32 cellular contexts compared by ENCODE assay signal in the genomic region with DNA sequence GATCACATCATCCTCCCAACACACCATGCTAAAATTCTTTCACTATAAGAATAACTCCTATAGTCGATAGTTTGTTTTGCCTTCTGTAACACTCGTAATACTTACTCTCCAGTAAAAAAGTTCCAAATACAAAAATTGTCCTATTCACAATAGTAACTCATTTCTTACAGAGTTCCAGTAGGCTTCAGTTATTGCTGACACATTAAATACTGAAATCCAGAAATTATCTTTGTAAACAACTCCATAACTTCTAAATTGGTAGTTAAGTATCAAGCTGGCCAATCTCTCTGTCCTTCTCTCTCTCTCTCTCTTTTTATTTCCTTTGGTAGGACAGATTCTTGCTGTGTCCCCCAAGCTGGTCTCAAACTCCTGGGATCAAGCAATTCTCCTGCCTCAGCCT. TPM values are rescaled to one million over a fixed set of nuclear protein-coding genes. Genes with fewer than 3 reads are reported as not detected.
DNase-seq lines count a peak whose midpoint lies in the region; ATAC-seq, FAIRE-seq and TF ChIP-seq lines count a peak whose summit lies in the region.
"Had no signal": no experiment of that assay in that cellular context is flagged by ENCODE, and none has a peak within 500 bp of the region (broad histone marks: within the 10 kb centered on the region; RNA-seq: fewer than 3 reads in every experiment).

No MANE protein-coding gene starts in this region.

- H3K9me3 ChIP-seq in HepG2 (ENCODE audit: low read length) (no peaks in the 10 kb centered on the region), right lobe of liver (no peaks in the 10 kb centered on the region), OCI-LY3 (ENCODE audit: insufficient read depth, low read length) (no peaks in the 10 kb centered on the region), H1 (ENCODE audit: insufficient read depth in 2 of 2, low read depth in 1 of 2, low read length in 1 of 2) (no peaks in the 10 kb centered on the region), tibial nerve (no peaks in the 10 kb centered on the region)
- H3K9me3 ChIP-seq: BE2C, BLaER1 had no signal

- H3K23me2 ChIP-seq in H1 (ENCODE audit: low read depth, low read length): no peaks in the 10 kb centered on the region

- intact Hi-C loops in HepG2 (cut with micrococcal nuclease; ENCODE audit: unreplicated experiment): no loop called here
- intact Hi-C loops in right lobe of liver (cut with DNase I): no loop called here

- H3K36me3 ChIP-seq in HepG2 (replicated peaks in 1 of 2; ENCODE audit: control insufficient read depth in 1 of 2, insufficient read depth in 2 of 2, low read length in 2 of 2) (no peaks in the 10 kb centered on the region), right lobe of liver (no peaks in the 10 kb centered on the region), OCI-LY3 (replicated peaks; ENCODE audit: low read depth, low read length) (no peaks in the 10 kb centered on the region), H1 (ENCODE audit: control insufficient read depth in 2 of 4, insufficient read depth in 4 of 4, low read length in 3 of 4) (no peaks in the 10 kb centered on the region), tibial nerve (no peaks in the 10 kb centered on the region)
- H3K36me3 ChIP-seq: BE2C, BLaER1 had no signal

- CTCF ChIA-PET in HepG2 (lab: Yijun Ruan, JAX; ENCODE audit: low intra/inter-chr PET ratio, low total read pairs) (no interaction called here), H1 (lab: Charles Lee; ENCODE audit: partially characterized antibody) (interaction anchor here (1.3 kb wide), 1 partner anchor 9 kb away, joined by 3 read pairs; no protein-coding TSS in a partner anchor)

- no peaks in the 10 kb centered on the region for H4K20me1 ChIP-seq in HepG2 (ENCODE audit: insufficient read depth, low read length)
- no peaks in the 10 kb centered on the region for H4K20me1 ChIP-seq in OCI-LY3 (ENCODE audit: insufficient read depth, low read length)
- no peaks in the 10 kb centered on the region for H4K20me1 ChIP-seq in H1 (replicated peaks in 1 of 2; ENCODE audit: control insufficient read depth in 1 of 2, insufficient read depth in 2 of 2, low read length in 2 of 2)
- H4K20me1 ChIP-seq: BLaER1 had no signal

- no peak overlapping the region for H2BK20ac ChIP-seq in H1 (ENCODE audit: low read length)

- H3K27me3 ChIP-seq in HepG2 (ENCODE audit: control insufficient read depth in 1 of 2, insufficient read depth in 2 of 2, low read length in 2 of 2): no peaks in the 10 kb centered on the region
- H3K27me3 ChIP-seq in right lobe of liver: no peaks in the 10 kb centered on the region
- no peaks in the 10 kb centered on the region for H3K27me3 ChIP-seq in OCI-LY3 (ENCODE audit: low read depth, low read length)
- no peaks in the 10 kb centered on the region for H3K27me3 ChIP-seq in H1 (replicated peaks in 1 of 4; ENCODE audit: control insufficient read depth in 3 of 4, extremely low read depth in 1 of 4, insufficient read depth in 3 of 4, low read length in 3 of 4)
- H3K27me3 ChIP-seq in tibial nerve: no peaks in the 10 kb centered on the region
- H3K27me3 ChIP-seq: BLaER1 had no signal

- no peak overlapping the region for H3K18ac ChIP-seq in H1 (ENCODE audit: extremely low read depth, low read length)

- H3K14ac ChIP-seq in H1 (ENCODE audit: insufficient read length): no peak overlapping the region

- POLR2A ChIA-PET in HepG2 (lab: Yijun Ruan, JAX): no interaction called here
- POLR2A ChIA-PET in H1 (lab: Charles Lee; ENCODE audit: partially characterized antibody): interaction anchor here (1.2 kb wide), 1 partner anchor 57 kb away, joined by 3 read pairs; no protein-coding TSS in a partner anchor

- H2BK12ac ChIP-seq in H1 (ENCODE audit: low read depth, low read length): no peak overlapping the region

- peaks cover 6% of the 10 kb centered on the region for H3K4me1 ChIP-seq in HepG2 (ENCODE audit: insufficient read depth, low read length)
- no peaks in the 10 kb centered on the region for H3K4me1 ChIP-seq in right lobe of liver
- H3K4me1 ChIP-seq in OCI-LY3 (ENCODE audit: low read length): no peaks in the 10 kb centered on the region
- peaks cover 0 to 9% (median 0%) of the 10 kb centered on the region in 4 experiments; a peak in 3 of 7 replicates for H3K4me1 ChIP-seq in H1 (replicated peaks in 1 of 4; ENCODE audit: control insufficient read depth in 3 of 4, insufficient read depth in 4 of 4, low read length in 3 of 4)
- peaks cover 0 to 8% (median 0%) of the 10 kb centered on the region in 4 donors for H3K4me1 ChIP-seq in tibial nerve
- H3K4me1 ChIP-seq: BE2C, BLaER1 had no signal

- no peak overlapping the region for H4K91ac ChIP-seq in H1 (replicated peaks; ENCODE audit: insufficient read length, low read length)

- H2BK120ac ChIP-seq in H1 (replicated peaks; ENCODE audit: low read depth, low read length): no peak overlapping the region

- H3K4me3 ChIP-seq in HepG2 (replicated peaks in 1 of 3; ENCODE audit: insufficient read depth in 1 of 3, low read depth in 2 of 3, low read length in 3 of 3) (no peak overlapping the region), right lobe of liver (no peak overlapping the region), OCI-LY3 (ENCODE audit: low read length) (no peak overlapping the region), H1 (ENCODE audit: extremely low read depth in 1 of 4, insufficient read depth in 2 of 4, low read depth in 3 of 4, low read length in 4 of 4) (no peak overlapping the region), tibial nerve (peak overlapping the region in 1 of 4 donors; percentile 7)
- H3K4me3 ChIP-seq: BLaER1, GM12878 had no signal

- no peak overlapping the region for H3K23ac ChIP-seq in H1 (ENCODE audit: insufficient read length)

- DNase-seq in HepG2 (ENCODE audit: low spot score) (no peak), right lobe of liver (no peak), H1 (ENCODE audit: low read depth in 1 of 2, low spot score in 2 of 2) (no peak), tibial nerve (ENCODE audit: low spot score in 2 of 2) (no peak), NCI-H187 treated with DMSO at 0.1 percent for 48 hours (lab: John Stamatoyannopoulos, UW) (no peak)
- DNase-seq: ACHN; BE2C; C1 segment of cervical spinal cord; CD4-positive, alpha-beta memory T cell; CD4-positive, CD25-positive, alpha-beta regulatory T cell; CD8-positive, alpha-beta memory T cell; COR-L47; DMS 273 treated with DMSO at 0.1 percent for 48 hours; DMS153; DMS53; DMS79; DND-41; EL; GDM1 had no signal

- H2BK5ac ChIP-seq in H1 (ENCODE audit: low read depth, low read length): no peak overlapping the region

- BruUV-seq in HepG2 (replicated peaks; lab: Mats Ljungman, UMichigan): no TSS peak

- H3K9ac ChIP-seq in HepG2 (ENCODE audit: insufficient read depth, low read depth, low read length): no peak overlapping the region
- no peak overlapping the region for H3K9ac ChIP-seq in OCI-LY3 (ENCODE audit: low read length)
- H3K9ac ChIP-seq in H1 (replicated peaks in 1 of 4; ENCODE audit: extremely low read depth in 1 of 4, low read depth in 3 of 4, low read length in 3 of 4): no peak overlapping the region
- H3K9ac ChIP-seq: BLaER1 had no signal

- H3K27ac ChIP-seq in HepG2 (ENCODE audit: extremely low read length, insufficient read depth, low read length) (no peak overlapping the region), right lobe of liver (no peak overlapping the region), OCI-LY3 (ENCODE audit: low read length) (no peak overlapping the region), H1 (ENCODE audit: low read depth, low read length) (no peak overlapping the region), tibial nerve (peak overlapping the region; percentile 9 to 87 (median 45))
- H3K27ac ChIP-seq: 22Rv1, BLaER1 had no signal

- H3K56ac ChIP-seq in H1 (replicated peaks; ENCODE audit: insufficient read length, low read depth, low read length): no peak overlapping the region

- H3K4me2 ChIP-seq in HepG2 (ENCODE audit: low read depth, low read length) (no peak overlapping the region), OCI-LY3 (ENCODE audit: low read length) (0 out of 2 replicates have a peak overlapping the region, but pooled peaks have one; percentile 26), H1 (ENCODE audit: insufficient read depth in 1 of 2, low read depth in 2 of 2, low read length in 2 of 2) (no peak overlapping the region)
- H3K4me2 ChIP-seq: BLaER1 had no signal

- 31% methylated on average over 2 of the region's 2 CpGs for WGBS in HepG2 (ENCODE audit: low lambda C conversion rate)
- 78% methylated on average over 2 of the region's 2 CpGs for WGBS in right lobe of liver (ENCODE audit: insufficient coverage, low coverage, low lambda C conversion rate, missing lambda C conversion rate)
- WGBS in H1 (ENCODE audit: extremely low coverage in 1 of 2, insufficient coverage in 1 of 2, insufficient read length in 1 of 2, insufficient replicate concordance in 2 of 2, low coverage in 1 of 2, low lambda C conversion rate in 2 of 2, missing lambda C conversion rate in 1 of 2), 2 experiments: 85% methylated on average over 2 of the region's 2 CpGs; no CpG with 5 or more reads in 1 of the 2 experiments
- 48 to 61% methylated on average over 2 of the region's 2 CpGs for WGBS in tibial nerve, 2 donors

- in situ Hi-C loops in HepG2 (cut with HindIII; ENCODE audit: extremely low pct_ligation_motif_present, low pct_unique_long_range_greater_than_20kb): no loop called here

- H3K79me2 ChIP-seq in HepG2 (ENCODE audit: insufficient read depth, low read length) (no peaks in the 10 kb centered on the region), OCI-LY3 (ENCODE audit: low read length) (no peaks in the 10 kb centered on the region), H1 (ENCODE audit: control insufficient read depth in 1 of 2, insufficient read depth in 2 of 2, low read length in 2 of 2) (no peaks in the 10 kb centered on the region)

- H3K4ac ChIP-seq in H1 (replicated peaks; ENCODE audit: insufficient read length, low read depth, low read length): no peak overlapping the region

- TF ChIP-seq POLR2A in HepG2 (IDR thresholded peaks at IDR 0.05; ENCODE audit: insufficient read depth in 1 of 2, low read depth in 2 of 2, low read length in 2 of 2) (no peak), right lobe of liver (IDR thresholded peaks at IDR 0.05) (no peak), H1 (IDR thresholded peaks at IDR 0.05; ENCODE audit: control extremely low read depth in 1 of 2, low read depth in 2 of 2, low read length in 2 of 2) (no peak), tibial nerve (IDR thresholded peaks at IDR 0.05) (no peak)

- TF ChIP-seq CTCF in HepG2 (CRISPR knock-in tag; IDR thresholded peaks at IDR 0.05) (no peak), right lobe of liver (IDR thresholded peaks at IDR 0.05) (no peak), OCI-LY3 (IDR thresholded peaks at IDR 0.05; ENCODE audit: low read depth, low read length) (no peak), H1 (IDR thresholded peaks at IDR 0.05; ENCODE audit: control extremely low read depth in 1 of 3, insufficient read depth in 1 of 3, low read depth in 1 of 3, low read length in 3 of 3) (no peak), tibial nerve (IDR thresholded peaks at IDR 0.05) (no peak)

- TF ChIP-seq EP300 in HepG2 (IDR thresholded peaks at IDR 0.05; ENCODE audit: low read depth in 2 of 2, low read length in 2 of 2) (no peak), HepG2 (CRISPR knock-in tag; IDR thresholded peaks at IDR 0.05; ENCODE audit: borderline replicate concordance) (no peak), H1 (IDR thresholded peaks at IDR 0.05; ENCODE audit: borderline replicate concordance in 1 of 2, low read depth in 2 of 2, low read length in 2 of 2) (no peak), tibial nerve (IDR thresholded peaks at IDR 0.05) (no peak)

- ATAC-seq in HepG2 (no peak), right lobe of liver (no peak), HG03135 (IDR thresholded peaks at IDR 0.05; ENCODE audit: unreplicated experiment) (no peak), GM18861 (IDR thresholded peaks at IDR 0.05; ENCODE audit: unreplicated experiment) (no peak)
- ATAC-seq: GM12878 had no signal

- H2BK15ac ChIP-seq in H1 (ENCODE audit: low read length): 0 out of 2 replicates have a peak overlapping the region, but pooled peaks have one; percentile 67

- H2AFZ ChIP-seq in HepG2 (ENCODE audit: low read length) (no peak overlapping the region), OCI-LY3 (ENCODE audit: low read depth, low read length) (no peak overlapping the region), H1 (ENCODE audit: low read length) (no peak overlapping the region)

- TF ChIP-seq RAD21 in HepG2 (CRISPR knock-in tag; IDR thresholded peaks at IDR 0.05) (no peak), H1 (IDR thresholded peaks at IDR 0.05 in 1 of 2, conservative IDR thresholded peaks at IDR 0.05 in 1 of 2; ENCODE audit: low read depth in 2 of 2, low read length in 2 of 2) (no peak)

- no peak overlapping the region for H4K5ac ChIP-seq in H1 (ENCODE audit: insufficient read length, low read depth, low read length)

- no peak overlapping the region for H2AK5ac ChIP-seq in H1 (ENCODE audit: low read depth, low read length)

- FAIRE-seq in HepG2 (lab: Jason Lieb, UNC): no peak
- FAIRE-seq in H1 (lab: Jason Lieb, UNC): no peak
- FAIRE-seq: GM12878, GM12892, GM18507, GM19239 had no signal

- H4K8ac ChIP-seq in H1 (ENCODE audit: extremely low read depth, insufficient read depth, low read length): no peak overlapping the region

- no peaks in the 10 kb centered on the region for H3K79me1 ChIP-seq in H1 (ENCODE audit: low read depth, low read length)

RNA-seq across cellular contexts. Expression of a gene that starts 49.6 kb away (rescaled TPM):
- total RNA-seq in HepG2 (2016; rRNA removed; fragmentation: Illumina TruSeq; extraction: Trizol) (not detected in 2 replicates), right lobe of liver (under 1 TPM in 1 of 6 experiments, not detected in 5; 0.12 TPM), tibial nerve (10 to 100 TPM; 15.9 to 37.6 (median 25.6) TPM)
- not detected in 2 replicates for total RNA-seq in HepG2 (2016; cell fraction: cytosol; rRNA removed; fragmentation: Illumina TruSeq; extraction: Trizol; ENCODE audit: low read depth)
- not detected in 2 replicates for total RNA-seq in HepG2 (2016; cell fraction: insoluble cytoplasmic fraction; rRNA removed; fragmentation: Illumina TruSeq; extraction: Trizol)
- not detected in 2 replicates for total RNA-seq in HepG2 (2016; cell fraction: membrane; rRNA removed; fragmentation: Illumina TruSeq; extraction: Trizol)
- not detected in 2 replicates for total RNA-seq in HepG2 (2016; cell fraction: nucleus; rRNA removed; fragmentation: Illumina TruSeq; extraction: Trizol)
- polyA plus RNA-seq in HepG2 (2011; rRNA removed) (not detected in 2 replicates), H1 (2011; rRNA removed) (8.7 and 12.8 TPM in 2 replicates)
- polyA plus RNA-seq in HepG2 (2011; cell fraction: cytosol; rRNA removed): not detected in 2 replicates
- polyA plus RNA-seq in HepG2 (2011; cell fraction: nucleus; rRNA removed): not detected in 2 replicates
- not detected in 2 replicates for polyA plus RNA-seq in HepG2 (2012)
- polyA plus RNA-seq in HepG2 (2016; cell fraction: cytosol; fragmentation: Illumina TruSeq; extraction: Trizol; ENCODE audit: low read depth): not detected in 2 replicates
- polyA plus RNA-seq in HepG2 (2016; cell fraction: insoluble cytoplasmic fraction; fragmentation: Illumina TruSeq; extraction: Trizol; ENCODE audit: low read depth): not detected in 2 replicates
- not detected in 2 replicates for polyA plus RNA-seq in HepG2 (2016; cell fraction: membrane; fragmentation: Illumina TruSeq; extraction: Trizol; ENCODE audit: low read depth)
- not detected in 2 replicates for polyA plus RNA-seq in HepG2 (2016; cell fraction: nucleus; fragmentation: Illumina TruSeq; extraction: Trizol; ENCODE audit: insufficient read depth, low read depth)
- not detected in 2 replicates for polyA minus RNA-seq in HepG2 (2011; rRNA and poly(A)+ RNA removed; ENCODE audit: low replicate concordance)
- not detected in 2 replicates for polyA minus RNA-seq in HepG2 (2011; cell fraction: cytosol; rRNA and poly(A)+ RNA removed)
- polyA minus RNA-seq in HepG2 (2011; cell fraction: nucleus; rRNA and poly(A)+ RNA removed): not detected in 2 replicates
- total RNA-seq in H1 (2021; fragmentation: NEBNext Ultra II Directional; extraction: Animal tissue kit (Norgen Biotek cat#: 25700)): 33.7 and 35.8 TPM in 2 replicates
- 7.3 TPM for polyA plus RNA-seq in H1 (2011; cell fraction: cytosol; rRNA removed)
- 9.5 TPM for polyA plus RNA-seq in H1 (2011; cell fraction: nucleus; rRNA removed)
- 7.6 to 12.3 TPM (median 11.1 TPM) in 4 replicates for polyA plus RNA-seq in H1 (2012, experiment 1 of 2)
- 10.5 TPM for polyA plus RNA-seq in H1 (2012, experiment 2 of 2)
- polyA plus RNA-seq in H1 (2013, experiment 1 of 2): 27.2 TPM
- polyA plus RNA-seq in H1 (2013, experiment 2 of 2): 26.0 TPM
- polyA minus RNA-seq in H1 (2011; rRNA and poly(A)+ RNA removed): 1.5 and 2.1 TPM in 2 replicates
- polyA minus RNA-seq in H1 (2011; cell fraction: cytosol; rRNA and poly(A)+ RNA removed): 15.1 TPM
- polyA minus RNA-seq in H1 (2011; cell fraction: nucleus; rRNA and poly(A)+ RNA removed): 9.2 TPM
- total RNA-seq: A172; CD4-positive, alpha-beta memory T cell; CD4-positive, CD25-positive, alpha-beta regulatory T cell; CD8-positive, alpha-beta memory T cell; G401; GM12878 had no signal
- polyA plus RNA-seq: AG04450; CD14-positive monocyte; CD4-positive, alpha-beta memory T cell; CD4-positive, CD25-positive, alpha-beta regulatory T cell; CD8-positive, alpha-beta memory T cell; GM12878 had no signal

Comparison
In these comparisons a context has a peak if more than half of its experiments do, and no peak if none do; other contexts are left out.
1. H3K27ac ChIP-seq: peak in tibial nerve (4 of 4); none in HepG2 (single experiment), right lobe of liver (0 of 3), OCI-LY3 (single experiment) and H1 (single experiment).
2. RNA of a gene that starts 49.6 kb away (total RNA-seq): 33.7 to 35.8 TPM in H1 and 15.9 to 37.6 TPM in tibial nerve; not detected in HepG2 and 0.12 TPM in right lobe of liver; every median in the first group is over 10 times any median in the second.